In the genomic region with DNA sequence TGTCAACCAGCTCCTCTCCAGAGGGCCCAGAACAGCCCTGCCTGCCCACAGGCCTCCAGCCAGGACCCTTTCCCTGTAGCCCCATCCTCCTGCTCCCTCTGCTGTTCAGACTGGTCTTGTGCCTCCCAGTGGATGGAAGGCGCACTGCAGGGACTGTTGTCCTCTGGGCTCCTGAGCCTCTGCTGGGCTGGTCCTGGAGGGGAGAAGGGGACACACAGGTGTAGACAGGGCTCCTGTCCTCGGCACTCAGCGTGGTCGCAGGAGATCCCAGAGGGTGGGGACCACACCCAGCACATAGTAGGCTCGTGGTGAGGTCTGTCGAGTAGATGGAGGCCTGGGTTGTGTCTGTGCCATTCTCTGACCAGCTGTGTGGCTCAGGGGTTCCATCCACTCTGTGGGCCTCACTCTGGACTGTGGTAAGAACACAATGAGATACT, we compare ENCODE assay signal across 8 cellular contexts. TPM values are rescaled to one million over a fixed set of nuclear protein-coding genes. Genes with fewer than 3 reads are reported as not detected.
DNase-seq lines count a peak whose midpoint lies in the region; ATAC-seq and TF ChIP-seq lines count a peak whose summit lies in the region.

No MANE protein-coding gene starts in this region.

- H3K36me3 ChIP-seq in OCI-LY3 (replicated peaks; ENCODE audit: low read depth, low read length) (no peaks in the 10 kb centered on the region), psoas muscle (ENCODE audit: insufficient read depth in 1 of 2, low read depth in 1 of 2) (no peaks in the 10 kb centered on the region)

- ATAC-seq in Right ventricle myocardium inferior (peak; percentile 12), Right ventricle myocardium superior (ENCODE audit: poor library complexity) (no peak), psoas muscle (peak; percentile 39 to 63 (median 62))

- H3K79me2 ChIP-seq in OCI-LY3 (ENCODE audit: low read length): peaks cover 28% of the 10 kb centered on the region; the same call in 1 of the 2 replicates

- no peaks in the 10 kb centered on the region for H3K4me1 ChIP-seq in OCI-LY3 (ENCODE audit: low read length)
- H3K4me1 ChIP-seq in psoas muscle: peaks cover 10% of the 10 kb centered on the region

- no peak for DNase-seq in Right ventricle myocardium inferior (ENCODE audit: missing footprints)
- DNase-seq in cardiac septum (ENCODE audit: low spot score): no peak
- DNase-seq in activated T-helper 9 cell treated with anti-CD3 and anti-CD28 coated beads, Interleukin-2, amount 50 U/mL, for 16 hours (ENCODE audit: low read depth): peak; percentile 27
- peak; percentile 59 for DNase-seq in Right ventricle myocardium superior
- DNase-seq in psoas muscle: peak; percentile 60 to 71
- DNase-seq in SHP77 treated with DMSO at 0.1 percent for 48 hours (lab: John Stamatoyannopoulos, UW): no peak
- no peak for DNase-seq in NCI-H446 treated with DMSO at 0.1 percent for 48 hours (lab: John Stamatoyannopoulos, UW)

- H2AFZ ChIP-seq in OCI-LY3 (ENCODE audit: low read depth, low read length): no peak overlapping the region

- intact Hi-C loops in Right ventricle myocardium inferior (cut with DNase I) (loop anchor here (5.0 kb wide), 1 partner anchor 40 kb away; no protein-coding TSS in a partner anchor), cardiac septum (cut with DNase I) (loop anchor here (2.0 kb wide), 1 partner anchor 44 kb away; no protein-coding TSS in a partner anchor), Right ventricle myocardium superior (cut with DNase I) (loop anchor here (10.0 kb wide), 1 partner anchor 48 kb away; a partner anchor contains a TSS), psoas muscle (cut with DNase I) (loop anchor here in 1 of 2 donors (5.0 kb wide), 1 partner anchor 45 kb away; no protein-coding TSS in a partner anchor)

- H3K27ac ChIP-seq in OCI-LY3 (ENCODE audit: low read length): no peak overlapping the region
- H3K27ac ChIP-seq in psoas muscle: no peak overlapping the region

- no peak overlapping the region for H3K4me2 ChIP-seq in OCI-LY3 (ENCODE audit: low read length)

- H3K9ac ChIP-seq in OCI-LY3 (ENCODE audit: low read length): no peak overlapping the region

- H4K20me1 ChIP-seq in OCI-LY3 (ENCODE audit: insufficient read depth, low read length): peaks cover 18% of the 10 kb centered on the region

- TF ChIP-seq CTCF in OCI-LY3 (IDR thresholded peaks at IDR 0.05; ENCODE audit: low read depth, low read length) (peak; percentile 40), psoas muscle (IDR thresholded peaks at IDR 0.05) (peak; percentile 48)

- 77 to 82% (median 81%) methylated on average over 6 of the region's 6 CpGs for WGBS in psoas muscle, 3 donors

- H3K27me3 ChIP-seq in OCI-LY3 (ENCODE audit: low read depth, low read length) (no peaks in the 10 kb centered on the region), psoas muscle (ENCODE audit: insufficient read depth in 3 of 3, low read length in 2 of 3) (no peaks in the 10 kb centered on the region)

- no peak overlapping the region for H3K4me3 ChIP-seq in OCI-LY3 (ENCODE audit: low read length)
- no peak overlapping the region for H3K4me3 ChIP-seq in psoas muscle

- no peaks in the 10 kb centered on the region for H3K9me3 ChIP-seq in OCI-LY3 (ENCODE audit: insufficient read depth, low read length)
- H3K9me3 ChIP-seq in psoas muscle: no peaks in the 10 kb centered on the region

RNA-seq across cellular contexts. Expression of a gene that starts 11.5 kb away (rescaled TPM):
- total RNA-seq in Right ventricle myocardium inferior (8.0 TPM), cardiac septum (6.9 TPM), Right ventricle myocardium superior (6.0 TPM), psoas muscle (1 to 10 TPM; 3.1 to 7.4 (median 4.1) TPM)
- 1 to 10 TPM; 1.9 to 5.5 (median 2.2) TPM for polyA plus RNA-seq in psoas muscle

RNA-seq across cellular contexts. Expression of a gene that starts 52.5 kb away (rescaled TPM):
- 25.4 TPM for total RNA-seq in Right ventricle myocardium inferior
- total RNA-seq in cardiac septum: 18.8 TPM
- total RNA-seq in Right ventricle myocardium superior: 25.0 TPM
- total RNA-seq in psoas muscle: 10 to 100 TPM; 10.3 to 22.1 (median 17.6) TPM
- 10 to 100 TPM; 19.8 to 55.9 (median 55.0) TPM for polyA plus RNA-seq in psoas muscle

Comparison
In these comparisons a context has a peak if more than half of its experiments do, and no peak if none do; other contexts are left out.
1. DNase-seq: peak in activated T-helper 9 cell treated with anti-CD3 and anti-CD28 coated beads, Interleukin-2, amount 50 U/mL, for 16 hours (single experiment), Right ventricle myocardium superior (single experiment) and psoas muscle (2 of 2); none in Right ventricle myocardium inferior (single experiment), cardiac septum (single experiment), SHP77 treated with DMSO at 0.1 percent for 48 hours (single experiment) and NCI-H446 treated with DMSO at 0.1 percent for 48 hours (single experiment).